Comparison of ENCODE assay signal across 18 cellular contexts in the genomic region with DNA sequence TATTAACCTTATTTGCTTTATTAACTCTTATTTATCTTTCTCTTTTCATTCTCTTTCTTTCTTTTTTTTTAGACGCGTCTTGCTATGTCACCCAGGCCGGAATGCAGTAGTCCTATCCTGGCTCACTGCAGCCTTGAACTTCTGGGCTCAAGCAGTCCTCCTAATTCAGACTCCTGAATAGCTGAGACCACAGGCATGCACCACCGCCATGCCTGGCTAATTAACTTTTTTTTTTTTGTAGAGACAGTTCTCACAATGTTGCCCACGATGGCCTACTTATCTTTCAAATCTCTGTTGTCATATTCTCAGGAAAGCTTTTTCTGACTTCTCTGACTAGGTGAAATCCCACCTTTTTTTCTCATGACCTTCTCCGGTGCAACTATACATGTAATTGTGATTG. TPM values are rescaled to one million over a fixed set of nuclear protein-coding genes. Genes with fewer than 3 reads are reported as not detected.
DNase-seq lines count a peak whose midpoint lies in the region; ATAC-seq and TF ChIP-seq lines count a peak whose summit lies in the region.
"Had no signal": no experiment of that assay in that cellular context is flagged by ENCODE, and none has a peak within 500 bp of the region (broad histone marks: within the 10 kb centered on the region; RNA-seq: fewer than 3 reads in every experiment).

No MANE protein-coding gene starts in this region.

- H3K4me1 Mint-ChIP-seq in natural killer cell: peaks cover 19% of the 10 kb centered on the region in 2 donors
- peaks cover 13 to 17% of the 10 kb centered on the region in 2 donors for H3K4me1 Mint-ChIP-seq in natural killer cell treated with Interleukin-12 subunit alpha and Interleukin-12 subunit beta and Interleukin-15 and Interleukin-18, amount 100 ng/mL, for 72 hours (ENCODE audit: low read depth in 2 of 2)
- no peaks in the 10 kb centered on the region for H3K4me1 Mint-ChIP-seq in activated naive CD4-positive, alpha-beta T cell treated with anti-CD3 and anti-CD28 coated beads for 36 hours (ENCODE audit: low read depth)
- H3K4me1 Mint-ChIP-seq: B cell had no signal

- H3K27ac Mint-ChIP-seq in natural killer cell: no peak overlapping the region
- no peak overlapping the region for H3K27ac Mint-ChIP-seq in natural killer cell treated with Interleukin-12 subunit alpha and Interleukin-12 subunit beta and Interleukin-15 and Interleukin-18, amount 100 ng/mL, for 72 hours
- H3K27ac Mint-ChIP-seq in activated naive CD4-positive, alpha-beta T cell treated with anti-CD3 and anti-CD28 coated beads for 36 hours: no peak overlapping the region
- H3K27ac Mint-ChIP-seq: B cell; CD4-positive, alpha-beta T cell; CD8-positive, alpha-beta T cell had no signal

- H3K9me3 ChIP-seq in Loucy (ENCODE audit: insufficient read depth, low read depth, low read length): no peaks in the 10 kb centered on the region
- H3K9me3 ChIP-seq: A549, Caco-2 had no signal

- H3K27me3 ChIP-seq in Loucy (ENCODE audit: insufficient read depth, low read length, poor library complexity, severe bottlenecking): no peaks in the 10 kb centered on the region
- H3K27me3 ChIP-seq: BLaER1 treated with 17β-estradiol and CSF1 and Interleukin-3, amounts not matched to agents 10 nM and 100 nM had no signal

- no peaks in the 10 kb centered on the region for H3K36me3 ChIP-seq in Loucy (ENCODE audit: insufficient read depth, low read length)
- H3K36me3 ChIP-seq: BLaER1 treated with 17β-estradiol and CSF1 and Interleukin-3, amounts not matched to agents 10 nM and 100 nM had no signal

- no peaks in the 10 kb centered on the region for H4K20me1 ChIP-seq in Loucy (ENCODE audit: insufficient read depth, low read length, poor library complexity, severe bottlenecking)
- H4K20me1 ChIP-seq: BLaER1 treated with 17β-estradiol and CSF1 and Interleukin-3, amounts not matched to agents 10 nM and 100 nM had no signal

- no peak for DNase-seq in natural killer cell
- no peak for DNase-seq in natural killer cell treated with Interleukin-12 subunit alpha and Interleukin-12 subunit beta and Interleukin-15 and Interleukin-18, amount 100 ng/mL, for 72 hours (ENCODE audit: low spot score)
- DNase-seq in islet precursor cell: peak; percentile 81
- no peak for DNase-seq in stimulated activated naive CD4-positive, alpha-beta T cell (lab: John Stamatoyannopoulos, UW)
- no peak for DNase-seq in activated naive CD4-positive, alpha-beta T cell treated with anti-CD3 and anti-CD28 coated beads for 36 hours
- DNase-seq: AML-193; Caco-2; Calu3; CD4-positive, alpha-beta T cell; CD8-positive, alpha-beta T cell; DMS79 treated with DMSO at 0.1 percent for 48 hours; EL; GDM1 had no signal

- no peaks in the 10 kb centered on the region for H3K9me2 ChIP-seq in Loucy (replicated peaks; ENCODE audit: low read depth, low read length)

- ATAC-seq in natural killer cell (no peak), GM18858 (IDR thresholded peaks at IDR 0.05; ENCODE audit: unreplicated experiment) (no peak)
- ATAC-seq in natural killer cell treated with Interleukin-12 subunit alpha and Interleukin-12 subunit beta and Interleukin-15 and Interleukin-18, amount 100 ng/mL, for 72 hours: no peak
- ATAC-seq: A549; CD8-positive, alpha-beta T cell had no signal

- H2AFZ ChIP-seq in Loucy (ENCODE audit: low read length): peak overlapping the region; percentile 49; the same call in 1 of the 2 replicates

- CTCF ChIA-PET in activated naive CD4-positive, alpha-beta T cell treated with anti-CD3 and anti-CD28 coated beads for 36 hours (lab: Charles Lee): interaction anchor here (1.1 kb wide), 1 partner anchor 13 kb away, joined by 3 read pairs; no protein-coding TSS in a partner anchor

- H3K9me3 Mint-ChIP-seq in natural killer cell: no peaks in the 10 kb centered on the region
- no peaks in the 10 kb centered on the region for H3K9me3 Mint-ChIP-seq in natural killer cell treated with Interleukin-12 subunit alpha and Interleukin-12 subunit beta and Interleukin-15 and Interleukin-18, amount 100 ng/mL, for 72 hours
- H3K9me3 Mint-ChIP-seq in activated naive CD4-positive, alpha-beta T cell treated with anti-CD3 and anti-CD28 coated beads for 36 hours: peaks cover 2% of the 10 kb centered on the region
- H3K9me3 Mint-ChIP-seq: CD4-positive, alpha-beta T cell; CD8-positive, alpha-beta T cell had no signal

- no peaks in the 10 kb centered on the region for H3F3A ChIP-seq in Loucy (ENCODE audit: low read depth)

- H3K4me3 ChIP-seq in Loucy (ENCODE audit: low read length, poor library complexity, severe bottlenecking): no peak overlapping the region
- H3K4me3 ChIP-seq: A549; BLaER1 treated with 17β-estradiol and CSF1 and Interleukin-3, amounts not matched to agents 10 nM and 100 nM had no signal

- no peak overlapping the region for H3K9ac ChIP-seq in Loucy (ENCODE audit: low read depth, low read length, poor library complexity, severe bottlenecking)
- H3K9ac ChIP-seq: BLaER1 treated with 17β-estradiol and CSF1 and Interleukin-3, amounts not matched to agents 10 nM and 100 nM had no signal

- H3K36me3 Mint-ChIP-seq in natural killer cell: no peaks in the 10 kb centered on the region
- H3K36me3 Mint-ChIP-seq in natural killer cell treated with Interleukin-12 subunit alpha and Interleukin-12 subunit beta and Interleukin-15 and Interleukin-18, amount 100 ng/mL, for 72 hours: no peaks in the 10 kb centered on the region
- H3K36me3 Mint-ChIP-seq in activated naive CD4-positive, alpha-beta T cell treated with anti-CD3 and anti-CD28 coated beads for 36 hours (ENCODE audit: low read depth): no peaks in the 10 kb centered on the region
- H3K36me3 Mint-ChIP-seq: CD8-positive, alpha-beta T cell had no signal

- no peak for TF ChIP-seq CTCF in natural killer cell (IDR thresholded peaks at IDR 0.05)
- TF ChIP-seq CTCF in Loucy (conservative IDR thresholded peaks at IDR 0.05; ENCODE audit: low read length): no peak

- intact Hi-C loops in natural killer cell (cut with micrococcal nuclease): no loop called here
- intact Hi-C loops in activated naive CD4-positive, alpha-beta T cell treated with anti-CD3 and anti-CD28 coated beads for 36 hours (cut with micrococcal nuclease): loop anchor here (10.0 kb wide), 1 partner anchor 1744 kb away; the partner anchor contains the start of gene POU4F1

- peak overlapping the region; percentile 32 for H3K4me3 Mint-ChIP-seq in natural killer cell
- no peak overlapping the region for H3K4me3 Mint-ChIP-seq in natural killer cell treated with Interleukin-12 subunit alpha and Interleukin-12 subunit beta and Interleukin-15 and Interleukin-18, amount 100 ng/mL, for 72 hours
- H3K4me3 Mint-ChIP-seq in activated naive CD4-positive, alpha-beta T cell treated with anti-CD3 and anti-CD28 coated beads for 36 hours: no peak overlapping the region
- H3K4me3 Mint-ChIP-seq: B cell; CD4-positive, alpha-beta T cell; CD8-positive, alpha-beta T cell had no signal

- no peaks in the 10 kb centered on the region for H3K79me2 ChIP-seq in Loucy (ENCODE audit: insufficient read depth, low read length)

- H3K4me2 ChIP-seq in Loucy (ENCODE audit: low read depth, low read length, poor library complexity, severe bottlenecking): no peak overlapping the region
- H3K4me2 ChIP-seq: A549 had no signal

- H3K4me1 ChIP-seq in Loucy (ENCODE audit: insufficient read depth, low read length, poor library complexity, severe bottlenecking): peaks cover 1% of the 10 kb centered on the region
- H3K4me1 ChIP-seq: A549 had no signal

- H3K27me3 Mint-ChIP-seq in natural killer cell (ENCODE audit: low read depth in 2 of 2): peaks cover 21 to 22% of the 10 kb centered on the region in 2 donors
- H3K27me3 Mint-ChIP-seq in natural killer cell treated with Interleukin-12 subunit alpha and Interleukin-12 subunit beta and Interleukin-15 and Interleukin-18, amount 100 ng/mL, for 72 hours: peaks cover 6 to 14% of the 10 kb centered on the region in 2 donors
- peaks cover 30% of the 10 kb centered on the region for H3K27me3 Mint-ChIP-seq in activated naive CD4-positive, alpha-beta T cell treated with anti-CD3 and anti-CD28 coated beads for 36 hours (ENCODE audit: low read depth)

RNA-seq across cellular contexts. Expression of gene SPRY2, which starts 7.8 kb away (rescaled TPM):
- 1 to 10 TPM; 2.7 to 7.3 (median 3.0) TPM for total RNA-seq in natural killer cell
- total RNA-seq in natural killer cell treated with Interleukin-12 subunit alpha and Interleukin-12 subunit beta and Interleukin-15 and Interleukin-18, amount 100 ng/mL, for 72 hours: 1 to 10 TPM; 2.1 to 2.6 TPM
- total RNA-seq in activated naive CD4-positive, alpha-beta T cell treated with anti-CD3 and anti-CD28 coated beads for 36 hours: under 1 TPM; 0.26 to 0.44 TPM
